Comparison of ENCODE assay signal across 12 cellular contexts in the genomic region with DNA sequence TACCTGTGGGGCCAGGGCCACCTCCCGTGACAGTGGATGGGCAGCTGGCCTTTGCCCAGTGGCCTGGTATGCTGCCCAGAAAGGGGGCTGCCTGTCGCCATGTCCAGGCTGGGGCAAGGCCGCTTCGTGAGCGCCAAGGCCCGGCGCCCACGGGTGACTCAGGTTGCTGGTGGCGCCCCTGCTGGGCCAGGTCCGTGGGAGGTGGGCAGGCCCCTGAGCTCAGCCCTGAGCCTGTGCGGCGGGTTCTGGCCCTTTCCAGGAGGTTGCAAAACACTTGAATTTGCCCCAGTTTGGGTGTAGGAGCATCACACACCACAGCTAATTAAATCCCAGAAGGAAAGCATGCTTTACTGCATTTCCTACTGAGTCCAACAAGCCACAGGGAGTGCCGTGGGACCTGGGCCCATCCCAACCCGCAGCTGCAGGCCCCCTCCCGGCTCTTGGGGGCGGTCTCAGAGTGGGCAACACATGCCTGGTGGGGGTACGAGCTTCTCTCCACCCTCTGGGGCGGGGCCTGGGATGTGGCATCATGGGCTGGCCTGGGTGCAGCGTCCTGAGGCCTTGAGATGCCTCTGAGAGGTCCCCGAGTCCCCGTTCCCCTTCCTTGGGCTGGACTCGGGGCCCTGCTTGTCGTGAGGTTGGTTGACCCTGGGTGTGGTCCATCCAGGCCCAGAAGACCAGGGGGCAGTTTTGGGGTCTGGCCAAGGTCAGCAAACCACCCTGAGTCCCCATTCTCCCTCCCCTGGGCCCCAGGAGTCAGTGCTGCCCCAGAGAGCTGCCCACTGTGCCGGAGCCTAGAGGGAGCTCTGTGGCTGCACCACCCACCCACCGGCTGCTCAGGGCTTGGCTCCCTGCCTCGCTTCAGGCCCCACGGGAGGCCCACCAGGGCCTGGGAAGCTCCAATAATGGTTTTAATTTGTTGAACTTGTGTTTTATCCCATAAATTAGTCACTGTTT.
DNase-seq lines count a peak whose midpoint lies in the region; ATAC-seq and TF ChIP-seq lines count a peak whose summit lies in the region.
"Had no signal": no experiment of that assay in that cellular context is flagged by ENCODE, and none has a peak within 500 bp of the region (broad histone marks: within the 10 kb centered on the region; RNA-seq: fewer than 3 reads in every experiment).

No MANE protein-coding gene starts in this region.

- no peaks in the 10 kb centered on the region for H3K9me3 Mint-ChIP-seq in activated T-cell treated with anti-CD3 and anti-CD28 coated beads, Interleukin-2, amount 50 U/mL, for 24 hours
- H3K9me3 Mint-ChIP-seq: activated T-cell treated with anti-CD3 and anti-CD28 coated beads, Interleukin-2, amount 50 U/mL, for 72 hours; dendritic cell treated with granulocyte-macrophage colony-stimulating factor and Interleukin-4, amounts not matched to agents 40 ng/mL and 50 ng/mL, for 4 days; immature natural killer cell had no signal

- H3K4me3 ChIP-seq in H7 (ENCODE audit: insufficient read depth, low read depth, low read length) (no peak overlapping the region), ascending aorta (peak overlapping the region in 1 of 2 donors; percentile 7), iPS-15b (ENCODE audit: low read depth, low read length) (no peak overlapping the region), suprapubic skin (peak overlapping the region; percentile 27)

- H3K27ac ChIP-seq in ascending aorta, result peak overlapping the region; percentile 97 to 99
- peak overlapping the region; percentile 94 for H3K27ac ChIP-seq in suprapubic skin

- H3K9ac ChIP-seq in iPS-15b (ENCODE audit: low read depth, low read length), result peak overlapping the region; percentile 12

- H3K36me3 Mint-ChIP-seq in activated T-cell treated with anti-CD3 and anti-CD28 coated beads, Interleukin-2, amount 50 U/mL, for 24 hours (ENCODE audit: low read depth), result peaks cover 11% of the 10 kb centered on the region

- no peak for TF ChIP-seq EP300 in suprapubic skin (IDR thresholded peaks at IDR 0.05)

- no peak for TF ChIP-seq CTCF in ascending aorta (IDR thresholded peaks at IDR 0.05)
- peak in 1 of 2 donors; percentile 7 for TF ChIP-seq CTCF in suprapubic skin (IDR thresholded peaks at IDR 0.05)

- H3K27me3 ChIP-seq in H7 (ENCODE audit: control insufficient read depth, insufficient read depth, low read length) (peaks cover 11% of the 10 kb centered on the region; the same call in 1 of the 2 replicates), ascending aorta (no peaks in the 10 kb centered on the region), iPS-15b (ENCODE audit: control insufficient read depth, insufficient read depth, low read length) (peaks cover 11% of the 10 kb centered on the region), suprapubic skin (no peaks in the 10 kb centered on the region)

- DNase-seq in H7 (peak; percentile 87), ascending aorta (ENCODE audit: low spot score in 2 of 2) (peak; percentile 46 to 86), suprapubic skin (ENCODE audit: low spot score in 2 of 2) (no peak), glomerular visceral epithelial cell (ENCODE audit: extremely low spot score) (no peak)
- no peak for DNase-seq in activated T-cell treated with anti-CD3 and anti-CD28 coated beads, Interleukin-2, amount 50 U/mL, for 24 hours
- DNase-seq: activated T-cell treated with anti-CD3 and anti-CD28 coated beads, Interleukin-2, amount 50 U/mL, for 72 hours; immature natural killer cell; KBM-7 had no signal

- H3K9me3 ChIP-seq in ascending aorta, result no peaks in the 10 kb centered on the region
- no peaks in the 10 kb centered on the region for H3K9me3 ChIP-seq in iPS-15b (ENCODE audit: control insufficient read depth, insufficient read depth, low read length)
- H3K9me3 ChIP-seq in suprapubic skin, result no peaks in the 10 kb centered on the region

- no peak overlapping the region for H3K27ac Mint-ChIP-seq in activated T-cell treated with anti-CD3 and anti-CD28 coated beads, Interleukin-2, amount 50 U/mL, for 24 hours
- H3K27ac Mint-ChIP-seq: activated T-cell treated with anti-CD3 and anti-CD28 coated beads, Interleukin-2, amount 50 U/mL, for 72 hours; dendritic cell treated with granulocyte-macrophage colony-stimulating factor and Interleukin-4, amounts not matched to agents 40 ng/mL and 50 ng/mL, for 4 days had no signal

- intact Hi-C loops in ascending aorta (cut with DNase I), result loop anchor here (5.0 kb wide), 2 partner anchors 122 to 158 kb away; no protein-coding TSS in a partner anchor

- ATAC-seq in HG02981 (IDR thresholded peaks at IDR 0.05; ENCODE audit: unreplicated experiment) (no peak), GM21717 (IDR thresholded peaks at IDR 0.05; ENCODE audit: unreplicated experiment) (no peak)
- ATAC-seq: activated T-cell treated with anti-CD3 and anti-CD28 coated beads, Interleukin-2, amount 50 U/mL, for 72 hours had no signal

- H3K27me3 Mint-ChIP-seq in activated T-cell treated with anti-CD3 and anti-CD28 coated beads, Interleukin-2, amount 50 U/mL, for 24 hours, result peaks cover 5% of the 10 kb centered on the region

- WGBS in suprapubic skin, result 32% methylated on average over 22 of the region's 27 CpGs

- H3K4me1 ChIP-seq in ascending aorta (peaks cover 32 to 63% of the 10 kb centered on the region in 2 donors), iPS-15b (ENCODE audit: control insufficient read depth, insufficient read depth, low read length) (no peaks in the 10 kb centered on the region), suprapubic skin (peaks cover 55% of the 10 kb centered on the region)

- peaks cover 4% of the 10 kb centered on the region for H3K4me1 Mint-ChIP-seq in activated T-cell treated with anti-CD3 and anti-CD28 coated beads, Interleukin-2, amount 50 U/mL, for 24 hours (ENCODE audit: low read depth)

- no peak overlapping the region for H3K4me3 Mint-ChIP-seq in activated T-cell treated with anti-CD3 and anti-CD28 coated beads, Interleukin-2, amount 50 U/mL, for 24 hours
- H3K4me3 Mint-ChIP-seq: activated T-cell treated with anti-CD3 and anti-CD28 coated beads, Interleukin-2, amount 50 U/mL, for 72 hours; dendritic cell treated with granulocyte-macrophage colony-stimulating factor and Interleukin-4, amounts not matched to agents 40 ng/mL and 50 ng/mL, for 4 days; immature natural killer cell had no signal

- TF ChIP-seq POLR2A in suprapubic skin (IDR thresholded peaks at IDR 0.05), result no peak

- H3K36me3 ChIP-seq in H7 (replicated peaks; ENCODE audit: control insufficient read depth, insufficient read depth, low read length), result no peaks in the 10 kb centered on the region; the same call in 1 of the 2 replicates
- peaks cover 5 to 9% of the 10 kb centered on the region in 2 donors for H3K36me3 ChIP-seq in ascending aorta
- H3K36me3 ChIP-seq in iPS-15b (ENCODE audit: control insufficient read depth, insufficient read depth, low read length), result peaks cover 3% of the 10 kb centered on the region
- H3K36me3 ChIP-seq in suprapubic skin, result peaks cover 18% of the 10 kb centered on the region

Comparison
In these comparisons a context has a peak if more than half of its experiments do, and no peak if none do; other contexts are left out.
1. DNase-seq: peak in H7 (single experiment) and ascending aorta (2 of 2); none in suprapubic skin (0 of 2), activated T-cell treated with anti-CD3 and anti-CD28 coated beads, Interleukin-2, amount 50 U/mL, for 24 hours (single experiment) and glomerular visceral epithelial cell (single experiment).